ENCODE assay signal across 15 cellular contexts in genomic region chr5:82882316-82882715, GRCh38.
A peak's percentile ranks its signal among the peaks of the same experiment; 100 is the strongest.
DNase-seq lines count a peak whose midpoint lies in the region; ATAC-seq and TF ChIP-seq lines count a peak whose summit lies in the region.
"Had no signal": no experiment of that assay in that cellular context is flagged by ENCODE, and none has a peak within 500 bp of the region (broad histone marks: within the 10 kb centered on the region; RNA-seq: fewer than 3 reads in every experiment).

No MANE protein-coding gene starts in this region.

- H3K9me3 Mint-ChIP-seq in stimulated activated naive CD8-positive, alpha-beta T cell treated with anti-CD3 and anti-CD28 coated beads, Interleukin-15, amount 100 ng/mL, for 72 hours: peaks cover 17 to 36% of the 10 kb centered on the region in 2 donors
- peaks cover 23% of the 10 kb centered on the region for H3K9me3 Mint-ChIP-seq in activated CD8-positive, alpha-beta T cell treated with anti-CD3 and anti-CD28 coated beads, Interleukin-2, amount 10 ng/mL, durations not matched to agents 7 days and 5 days (ENCODE audit: insufficient read depth)
- H3K9me3 Mint-ChIP-seq in stimulated activated naive B cell treated with anti-CD40 and anti-IgM and Interleukin-4, amounts not matched to agents 10 μg/mL and 1 μg/mL and 100 μg/mL, for 72 hours: peaks cover 14 to 23% of the 10 kb centered on the region in 2 donors

- H3K4me3 Mint-ChIP-seq in stimulated activated naive CD8-positive, alpha-beta T cell treated with anti-CD3 and anti-CD28 coated beads, Interleukin-15, amount 100 ng/mL, for 72 hours: no peak overlapping the region
- no peak overlapping the region for H3K4me3 Mint-ChIP-seq in activated CD8-positive, alpha-beta T cell treated with anti-CD3 and anti-CD28 coated beads, Interleukin-2, amount 10 ng/mL, durations not matched to agents 7 days and 5 days
- H3K4me3 Mint-ChIP-seq in stimulated activated naive B cell treated with anti-CD40 and anti-IgM and Interleukin-4, amounts not matched to agents 10 μg/mL and 1 μg/mL and 100 μg/mL, for 72 hours: no peak overlapping the region
- H3K4me3 Mint-ChIP-seq: B cell; CD4-positive, alpha-beta T cell; GM23338 had no signal

- H3K27me3 Mint-ChIP-seq in stimulated activated naive CD8-positive, alpha-beta T cell treated with anti-CD3 and anti-CD28 coated beads, Interleukin-15, amount 100 ng/mL, for 72 hours: peaks cover 15% of the 10 kb centered on the region
- no peaks in the 10 kb centered on the region for H3K27me3 Mint-ChIP-seq in activated CD8-positive, alpha-beta T cell treated with anti-CD3 and anti-CD28 coated beads, Interleukin-2, amount 10 ng/mL, durations not matched to agents 7 days and 5 days (ENCODE audit: low read depth)
- H3K27me3 Mint-ChIP-seq in stimulated activated naive B cell treated with anti-CD40 and anti-IgM and Interleukin-4, amounts not matched to agents 10 μg/mL and 1 μg/mL and 100 μg/mL, for 72 hours: no peaks in the 10 kb centered on the region
- H3K27me3 Mint-ChIP-seq: B cell; CD4-positive, alpha-beta T cell had no signal

- TF ChIP-seq CTCF in lower lobe of right lung (IDR thresholded peaks at IDR 0.05): no peak

- ATAC-seq in stimulated activated naive CD8-positive, alpha-beta T cell treated with anti-CD3 and anti-CD28 coated beads, Interleukin-15, amount 100 ng/mL, for 72 hours: peak; percentile 37
- ATAC-seq in stimulated activated naive CD8-positive, alpha-beta T cell treated with anti-CD3 and anti-CD28 coated beads, Interleukin-15, Interleukin-2, amounts not matched to agents 100 U/mL and 50 U/mL, for 24 hours: no peak
- ATAC-seq in HG03439 (IDR thresholded peaks at IDR 0.05; ENCODE audit: unreplicated experiment) (peak; percentile 2), lower lobe of right lung (no peak), HG02870 (IDR thresholded peaks at IDR 0.05; ENCODE audit: unreplicated experiment) (no peak), GM21723 (IDR thresholded peaks at IDR 0.05; ENCODE audit: unreplicated experiment) (no peak)
- no peak for ATAC-seq in activated CD8-positive, alpha-beta T cell treated with anti-CD3 and anti-CD28 coated beads, Interleukin-2, amount 10 ng/mL, durations not matched to agents 7 days and 5 days
- ATAC-seq in stimulated activated naive B cell treated with anti-CD40 and anti-IgM and Interleukin-4, amounts not matched to agents 10 μg/mL and 1 μg/mL and 100 μg/mL, for 72 hours (replicated peaks): peak; percentile 50 to 52
- ATAC-seq: GM23338 had no signal

- peaks cover 3% of the 10 kb centered on the region for H3K9me3 ChIP-seq in lower lobe of right lung

- no peak overlapping the region for H3K4me3 ChIP-seq in lower lobe of right lung
- H3K4me3 ChIP-seq: GM23338 had no signal

- no peak overlapping the region for H3K27ac Mint-ChIP-seq in stimulated activated naive CD8-positive, alpha-beta T cell treated with anti-CD3 and anti-CD28 coated beads, Interleukin-15, amount 100 ng/mL, for 72 hours
- peak overlapping the region; percentile 18 for H3K27ac Mint-ChIP-seq in activated CD8-positive, alpha-beta T cell treated with anti-CD3 and anti-CD28 coated beads, Interleukin-2, amount 10 ng/mL, durations not matched to agents 7 days and 5 days
- no peak overlapping the region for H3K27ac Mint-ChIP-seq in stimulated activated naive B cell treated with anti-CD40 and anti-IgM and Interleukin-4, amounts not matched to agents 10 μg/mL and 1 μg/mL and 100 μg/mL, for 72 hours
- H3K27ac Mint-ChIP-seq: B cell; CD4-positive, alpha-beta T cell; GM23338 had no signal

- H3K27ac ChIP-seq in lower lobe of right lung: no peak overlapping the region

- no peak for DNase-seq in stimulated activated naive CD8-positive, alpha-beta T cell treated with anti-CD3 and anti-CD28 coated beads, Interleukin-15, amount 100 ng/mL, for 72 hours
- DNase-seq in stimulated activated naive CD8-positive, alpha-beta T cell treated with anti-CD3 and anti-CD28 coated beads, Interleukin-15, Interleukin-2, amounts not matched to agents 100 U/mL and 50 U/mL, for 24 hours: no peak
- no peak for DNase-seq in activated CD8-positive, alpha-beta T cell treated with anti-CD3 and anti-CD28 coated beads, Interleukin-2, amount 10 ng/mL, durations not matched to agents 7 days and 5 days
- no peak for DNase-seq in stimulated activated naive B cell treated with anti-CD40 and anti-IgM and Interleukin-4, amounts not matched to agents 10 μg/mL and 1 μg/mL and 100 μg/mL, for 72 hours
- DNase-seq in lower lobe of right lung: no peak
- DNase-seq: C1 segment of cervical spinal cord; Calu3; CD4-positive, alpha-beta T cell; DMS79; H7 had no signal

- H3K27me3 ChIP-seq in lower lobe of right lung (ENCODE audit: low read depth): no peaks in the 10 kb centered on the region

- CTCF ChIA-PET in activated CD8-positive, alpha-beta T cell treated with anti-CD3 and anti-CD28 coated beads, Interleukin-2, amount 10 ng/mL, durations not matched to agents 7 days and 5 days (lab: Charles Lee): no interaction called here

- POLR2A ChIA-PET in activated CD8-positive, alpha-beta T cell treated with anti-CD3 and anti-CD28 coated beads, Interleukin-2, amount 10 ng/mL, durations not matched to agents 7 days and 5 days (lab: Charles Lee): no interaction called here

- H3K36me3 Mint-ChIP-seq in activated CD8-positive, alpha-beta T cell treated with anti-CD3 and anti-CD28 coated beads, Interleukin-2, amount 10 ng/mL, durations not matched to agents 7 days and 5 days (ENCODE audit: low read depth): peaks cover 22% of the 10 kb centered on the region
- peaks cover 8 to 13% of the 10 kb centered on the region in 2 donors for H3K36me3 Mint-ChIP-seq in stimulated activated naive B cell treated with anti-CD40 and anti-IgM and Interleukin-4, amounts not matched to agents 10 μg/mL and 1 μg/mL and 100 μg/mL, for 72 hours

- no peaks in the 10 kb centered on the region for H3K4me1 ChIP-seq in lower lobe of right lung

- intact Hi-C loops in lower lobe of right lung (cut with DNase I): no loop called here

- H3K36me3 ChIP-seq in lower lobe of right lung: no peaks in the 10 kb centered on the region

- peaks cover 38% of the 10 kb centered on the region for H3K4me1 Mint-ChIP-seq in stimulated activated naive CD8-positive, alpha-beta T cell treated with anti-CD3 and anti-CD28 coated beads, Interleukin-15, amount 100 ng/mL, for 72 hours
- H3K4me1 Mint-ChIP-seq in activated CD8-positive, alpha-beta T cell treated with anti-CD3 and anti-CD28 coated beads, Interleukin-2, amount 10 ng/mL, durations not matched to agents 7 days and 5 days (ENCODE audit: low read depth): peaks cover 28% of the 10 kb centered on the region
- H3K4me1 Mint-ChIP-seq in stimulated activated naive B cell treated with anti-CD40 and anti-IgM and Interleukin-4, amounts not matched to agents 10 μg/mL and 1 μg/mL and 100 μg/mL, for 72 hours: peaks cover 15 to 32% of the 10 kb centered on the region in 2 donors

Comparison
In these comparisons a context has a peak if more than half of its experiments do, and no peak if none do; other contexts are left out.
1. ATAC-seq: peak in stimulated activated naive CD8-positive, alpha-beta T cell treated with anti-CD3 and anti-CD28 coated beads, Interleukin-15, amount 100 ng/mL, for 72 hours (single experiment), HG03439 (single experiment) and stimulated activated naive B cell treated with anti-CD40 and anti-IgM and Interleukin-4, amounts not matched to agents 10 μg/mL and 1 μg/mL and 100 μg/mL, for 72 hours (2 of 2); none in stimulated activated naive CD8-positive, alpha-beta T cell treated with anti-CD3 and anti-CD28 coated beads, Interleukin-15, Interleukin-2, amounts not matched to agents 100 U/mL and 50 U/mL, for 24 hours (single experiment), activated CD8-positive, alpha-beta T cell treated with anti-CD3 and anti-CD28 coated beads, Interleukin-2, amount 10 ng/mL, durations not matched to agents 7 days and 5 days (single experiment), lower lobe of right lung (0 of 2), HG02870 (single experiment) and GM21723 (single experiment).